10 cellular contexts compared by ENCODE assay signal in genomic region chr4:8761824-8762205, GRCh38.
"Had no signal": no experiment of that assay in that cellular context is flagged by ENCODE, and none has a peak within 500 bp of the region (broad histone marks: within the 10 kb centered on the region; RNA-seq: fewer than 3 reads in every experiment).

No MANE protein-coding gene starts in this region.

- DNase-seq: activated CD4-positive, alpha-beta memory T cell treated with anti-CD3 and anti-CD28 coated beads for 36 hours; activated T-cell treated with anti-CD3 and anti-CD28 coated beads, Interleukin-2, amount 50 U/mL, for 4 hours; dermis blood vessel endothelial cell; immature natural killer cell; mesendoderm; stimulated activated naive B cell treated with anti-CD40 and anti-IgM and Interleukin-4, amounts not matched to agents 10 μg/mL and 1 μg/mL and 100 μg/mL, for 72 hours had no signal

- H3K36me3 ChIP-seq: SJSA1 had no signal

- H3K4me3 ChIP-seq: body of pancreas, SJSA1, smooth muscle cell had no signal

- H3K27me3 ChIP-seq: body of pancreas, SJSA1 had no signal

- H3K4me1 ChIP-seq: body of pancreas, SJSA1 had no signal

- H3K27ac ChIP-seq: body of pancreas, SJSA1 had no signal

- ATAC-seq: activated T-cell treated with anti-CD3 and anti-CD28 coated beads, Interleukin-2, amount 50 U/mL, for 4 hours; body of pancreas; left colon; stimulated activated naive B cell treated with anti-CD40 and anti-IgM and Interleukin-4, amounts not matched to agents 10 μg/mL and 1 μg/mL and 100 μg/mL, for 72 hours had no signal

- H3K9me3 ChIP-seq: body of pancreas, SJSA1 had no signal
